In genomic region chr4:95431678-95432077, GRCh38 we compare ENCODE assay signal across 17 cellular contexts.
"Had no signal": no experiment of that assay in that cellular context is flagged by ENCODE, and none has a peak within 500 bp of the region (broad histone marks: within the 10 kb centered on the region; RNA-seq: fewer than 3 reads in every experiment).

No MANE protein-coding gene starts in this region.

- H3K36me3 Mint-ChIP-seq: naive B cell had no signal

- H3K27me3 Mint-ChIP-seq: naive B cell had no signal

- ATAC-seq: esophagus mucosa, heart right ventricle, right cardiac atrium had no signal

- DNase-seq: effector memory CD4-positive, alpha-beta T cell; heart right ventricle; hypothalamus; kidney glomerular epithelial cell; mesendoderm; naive B cell; nucleus accumbens; ovary; right cardiac atrium; small intestine; stimulated activated CD4-positive, alpha-beta T cell treated with anti-CD3 and anti-CD28 coated beads, Interleukin-12 subunit alpha, Interleukin-12 subunit beta, amount 100 ng/mL, for 4 hours; stimulated activated naive CD4-positive, alpha-beta T cell; stomach; substantia nigra; transverse colon had no signal

- H3K4me3 Mint-ChIP-seq: naive B cell, neural crest cell had no signal

- H3K4me1 Mint-ChIP-seq: naive B cell had no signal

- H3K9me3 Mint-ChIP-seq: neural crest cell had no signal

- H3K27ac Mint-ChIP-seq: naive B cell had no signal
